8 cellular contexts compared by ENCODE assay signal in the genomic region with DNA sequence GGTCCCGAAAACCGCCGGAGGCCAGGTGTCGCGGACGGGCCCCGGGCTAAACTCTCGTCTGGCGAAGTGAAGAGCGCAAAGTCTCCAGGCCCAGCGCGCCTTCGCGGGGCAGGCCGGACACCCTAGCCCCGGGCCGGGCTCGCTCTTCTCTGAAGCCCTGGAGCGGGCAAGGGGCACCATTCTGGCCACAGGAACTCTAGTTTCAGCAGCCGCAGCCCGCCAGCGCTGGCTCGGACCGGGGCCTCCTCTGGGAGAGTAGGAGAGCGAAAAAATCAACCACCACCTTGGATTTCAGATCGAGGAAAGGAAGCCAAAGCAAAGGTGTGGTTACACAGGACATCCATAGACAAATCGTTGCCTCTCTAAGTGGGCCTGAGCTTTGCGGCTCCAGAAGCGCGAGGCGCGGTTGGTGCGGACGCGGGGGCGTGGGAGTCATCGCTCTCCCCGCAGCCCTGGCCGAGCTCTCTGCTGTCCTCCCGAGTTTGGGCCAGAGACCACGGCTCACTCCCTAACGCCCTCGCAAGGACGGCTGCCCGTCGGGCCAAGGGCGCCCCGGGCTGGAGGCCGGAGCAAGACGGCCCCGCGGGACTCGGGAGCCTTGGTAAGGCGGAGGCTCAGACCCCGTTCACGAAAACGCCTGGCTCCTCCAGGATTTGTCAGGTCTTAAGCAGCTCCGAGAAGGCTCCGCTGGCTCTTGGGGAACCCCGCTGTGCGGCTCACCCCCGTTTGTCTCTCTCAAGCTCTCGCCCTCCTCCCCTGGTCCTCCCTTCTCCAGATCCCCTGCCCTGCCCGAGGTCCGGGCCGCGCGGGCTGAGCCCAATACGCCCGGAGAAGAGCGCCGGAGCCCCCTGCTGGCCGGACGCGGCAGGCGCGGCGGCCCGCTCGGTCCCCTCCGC.
DNase-seq lines count a peak whose midpoint lies in the region; ATAC-seq and TF ChIP-seq lines count a peak whose summit lies in the region.

No MANE protein-coding gene starts in this region.

- in situ Hi-C loops in Panc1 (cut with HindIII; ENCODE audit: low pct_unique_long_range_greater_than_20kb, low sequenced_read_pairs): no loop called here

- H3K36me3 ChIP-seq in Panc1 (ENCODE audit: control insufficient read depth, insufficient read depth, low read length) (no peaks in the 10 kb centered on the region), osteoblast (ENCODE audit: insufficient read depth, low read length) (no peaks in the 10 kb centered on the region), vagina (no peaks in the 10 kb centered on the region)

- TF ChIP-seq CTCF in Panc1 (IDR thresholded peaks at IDR 0.05) (peak; percentile 93), osteoblast (IDR thresholded peaks at IDR 0.05; ENCODE audit: extremely low read depth, low read depth, low read length) (peak; percentile 73), vagina (IDR thresholded peaks at IDR 0.05) (peak in 2 of 3 experiments; percentile 86 to 90)

- no peaks in the 10 kb centered on the region for H3K27me3 ChIP-seq in Panc1 (ENCODE audit: control insufficient read depth, insufficient read depth, low read length)
- H3K27me3 ChIP-seq in osteoblast (ENCODE audit: insufficient read depth, low read length): no peaks in the 10 kb centered on the region
- peaks cover 5% of the 10 kb centered on the region for H3K27me3 ChIP-seq in vagina

- H3K36me3 Mint-ChIP-seq in activated naive CD8-positive, alpha-beta T cell: no peaks in the 10 kb centered on the region

- peak overlapping the region; percentile 84 for H3K4me2 ChIP-seq in osteoblast (ENCODE audit: insufficient read depth, low read length)

- no peak overlapping the region for H3K27ac Mint-ChIP-seq in activated naive CD8-positive, alpha-beta T cell

- CTCF ChIA-PET in Panc1 (lab: Charles Lee): interaction anchor here (1.9 kb wide), 1 partner anchor 415 kb away, joined by 10 read pairs; no protein-coding TSS in a partner anchor

- BruUV-seq in Panc1 (replicated peaks; lab: Mats Ljungman, UMichigan): no TSS peak

- peaks cover 54% of the 10 kb centered on the region for H3K27me3 Mint-ChIP-seq in activated naive CD8-positive, alpha-beta T cell

- TF ChIP-seq POLR2A in vagina (IDR thresholded peaks at IDR 0.05): no peak

- H3K4me1 ChIP-seq in Panc1 (ENCODE audit: control insufficient read depth, insufficient read depth, low read length): no peaks in the 10 kb centered on the region
- peaks cover 20% of the 10 kb centered on the region for H3K4me1 ChIP-seq in osteoblast (ENCODE audit: insufficient read depth, low read length)
- H3K4me1 ChIP-seq in vagina: peaks cover 26% of the 10 kb centered on the region

- intact Hi-C loops in Panc1 (cut with micrococcal nuclease; ENCODE audit: unreplicated experiment): loop anchor here (2.0 to 10.0 kb wide), 3 partner anchors 229 to 1089 kb away; no protein-coding TSS in a partner anchor
- intact Hi-C loops in Right ventricle myocardium superior (cut with DNase I): loop anchor here (5.0 kb wide), 1 partner anchor 1086 kb away; no protein-coding TSS in a partner anchor
- intact Hi-C loops in vagina (cut with DNase I): no loop called here

- peak overlapping the region; percentile 97 for H2AFZ ChIP-seq in osteoblast (ENCODE audit: low read length)

- peak; percentile 92 for ATAC-seq in GM19395 (IDR thresholded peaks at IDR 0.05; ENCODE audit: unreplicated experiment)
- ATAC-seq in HG03442 (IDR thresholded peaks at IDR 0.05; ENCODE audit: unreplicated experiment): peak; percentile 96
- ATAC-seq in Panc1: peak; percentile 99
- ATAC-seq in Right ventricle myocardium superior (ENCODE audit: poor library complexity): peak; percentile 100

- H4K20me1 ChIP-seq in osteoblast (ENCODE audit: insufficient read depth, low read length): no peaks in the 10 kb centered on the region

- peak overlapping the region; percentile 65 for H3K27ac ChIP-seq in Panc1 (ENCODE audit: low read length)
- H3K27ac ChIP-seq in osteoblast (ENCODE audit: low read depth, low read length): peak overlapping the region; percentile 85
- no peak overlapping the region for H3K27ac ChIP-seq in vagina

- H3K4me3 Mint-ChIP-seq in activated naive CD8-positive, alpha-beta T cell: peak overlapping the region; percentile 58

- H3K4me1 Mint-ChIP-seq in activated naive CD8-positive, alpha-beta T cell (ENCODE audit: low read depth): peaks cover 19% of the 10 kb centered on the region

- H3K4me3 ChIP-seq in Panc1 (ENCODE audit: low read depth in 2 of 2, low read length in 2 of 2) (peak overlapping the region; percentile 41 to 68), osteoblast (ENCODE audit: insufficient read depth, low read length) (peak overlapping the region; percentile 77), vagina (peak overlapping the region; percentile 47 to 51)

- POLR2A ChIA-PET in Panc1 (lab: Charles Lee): no interaction called here

- no peaks in the 10 kb centered on the region for H3K79me2 ChIP-seq in osteoblast (ENCODE audit: insufficient read depth, low read length)

- no peaks in the 10 kb centered on the region for H3K9me3 ChIP-seq in Panc1 (ENCODE audit: control insufficient read depth, insufficient read depth, low read depth, low read length)
- H3K9me3 ChIP-seq in osteoblast (ENCODE audit: low read depth, low read length): no peaks in the 10 kb centered on the region
- no peaks in the 10 kb centered on the region for H3K9me3 ChIP-seq in vagina

- H3K9me3 Mint-ChIP-seq in activated naive CD8-positive, alpha-beta T cell (ENCODE audit: low read depth): no peaks in the 10 kb centered on the region

- peak; percentile 10 for DNase-seq in COLO829 (ENCODE audit: low spot score)
- no peak for DNase-seq in Panc1 (ENCODE audit: low read depth, low spot score)
- DNase-seq in Right ventricle myocardium superior: peak; percentile 78
- DNase-seq in osteoblast (ENCODE audit: insufficient read length, low spot score, missing footprints): peak; percentile 93
- DNase-seq in vagina (ENCODE audit: extremely low spot score in 2 of 2): no peak

Comparison
In these comparisons a context has a peak if more than half of its experiments do, and no peak if none do; other contexts are left out.
1. DNase-seq: peak in COLO829 (single experiment), Right ventricle myocardium superior (single experiment) and osteoblast (single experiment); none in Panc1 (single experiment) and vagina (0 of 2).
2. Peak in every context shown above with its lines, with median percentiles within 50 percentile points of each other: ATAC-seq, H3K4me3 ChIP-seq and CTCF ChIP-seq.